ENCODE assay signal across 9 cellular contexts in the genomic region with DNA sequence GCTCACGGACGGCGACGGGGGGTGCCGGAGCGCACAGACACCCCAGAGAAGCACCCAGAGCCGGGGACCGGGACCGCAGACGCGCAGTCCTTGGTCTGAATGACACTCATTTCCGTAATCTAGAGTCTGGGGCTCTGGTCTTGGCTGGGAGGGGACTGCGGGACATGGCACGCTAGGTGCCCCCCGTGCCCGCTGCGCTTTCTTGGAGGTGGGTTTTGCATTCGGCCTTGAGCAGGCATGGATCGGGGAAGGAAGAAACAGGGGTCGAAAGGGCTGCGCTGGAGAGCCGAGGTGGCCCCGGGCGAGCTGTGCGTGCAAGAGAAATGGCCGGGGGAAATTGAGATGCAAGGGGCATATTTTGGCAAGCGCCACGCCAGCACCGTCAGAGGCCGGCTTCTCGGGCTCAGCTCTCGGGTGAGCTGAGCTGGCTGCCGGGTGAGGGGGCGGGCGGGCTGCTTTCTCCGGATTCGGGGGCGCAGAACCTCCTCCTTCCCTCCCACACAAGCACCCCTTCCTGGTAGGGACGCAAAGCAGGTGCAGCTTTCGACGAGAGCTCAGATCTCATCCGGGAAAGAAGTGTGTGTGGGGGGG. TPM values are rescaled to one million over a fixed set of nuclear protein-coding genes. Genes with fewer than 3 reads are reported as not detected.
DNase-seq lines count a peak whose midpoint lies in the region; ATAC-seq and TF ChIP-seq lines count a peak whose summit lies in the region.
"Had no signal": no experiment of that assay in that cellular context is flagged by ENCODE, and none has a peak within 500 bp of the region (broad histone marks: within the 10 kb centered on the region; RNA-seq: fewer than 3 reads in every experiment).

No MANE protein-coding gene starts in this region.

- no peaks in the 10 kb centered on the region for H3K9me3 ChIP-seq in ascending aorta
- no peaks in the 10 kb centered on the region for H3K9me3 ChIP-seq in thymus (ENCODE audit: control insufficient read depth)
- no peaks in the 10 kb centered on the region for H3K9me3 ChIP-seq in mucosa of descending colon
- H3K9me3 ChIP-seq: SJCRH30 had no signal

- 2% methylated on average over 42 of the region's 42 CpGs for WGBS in thymus

- peaks cover 87% of the 10 kb centered on the region for H3K27me3 Mint-ChIP-seq in activated T-cell treated with anti-CD3 and anti-CD28 coated beads, Interleukin-2, amount 50 U/mL, for 24 hours
- peaks cover 31% of the 10 kb centered on the region for H3K27me3 Mint-ChIP-seq in memory B cell

- DNase-seq in activated T-cell treated with anti-CD3 and anti-CD28 coated beads, Interleukin-2, amount 50 U/mL, for 24 hours = peak; percentile 41
- DNase-seq in activated T-cell treated with anti-CD3 and anti-CD28 coated beads, Interleukin-2, amount 50 U/mL, for 1 hour = no peak
- DNase-seq in ascending aorta (ENCODE audit: low spot score in 2 of 2) (no peak), memory B cell (ENCODE audit: low spot score in 2 of 2) (no peak), mucosa of descending colon (no peak), HuH-7.5 (ENCODE audit: low spot score) (no peak), NCI-H2081 treated with DMSO at 0.1 percent for 48 hours (lab: John Stamatoyannopoulos, UW) (no peak)

- H3K27ac Mint-ChIP-seq in activated T-cell treated with anti-CD3 and anti-CD28 coated beads, Interleukin-2, amount 50 U/mL, for 24 hours = peak overlapping the region; percentile 75
- H3K27ac Mint-ChIP-seq in memory B cell = no peak overlapping the region

- H3K4me1 ChIP-seq in ascending aorta (peaks cover 4 to 17% of the 10 kb centered on the region in 2 donors), thymus (ENCODE audit: control insufficient read depth, insufficient read depth, low read length) (no peaks in the 10 kb centered on the region), mucosa of descending colon (ENCODE audit: low read depth) (peaks cover 2% of the 10 kb centered on the region)
- H3K4me1 ChIP-seq: SJCRH30 had no signal

- peaks cover 29% of the 10 kb centered on the region for H3K4me1 Mint-ChIP-seq in activated T-cell treated with anti-CD3 and anti-CD28 coated beads, Interleukin-2, amount 50 U/mL, for 24 hours (ENCODE audit: low read depth)
- peaks cover 8% of the 10 kb centered on the region for H3K4me1 Mint-ChIP-seq in memory B cell

- no peaks in the 10 kb centered on the region for H3K9me3 Mint-ChIP-seq in activated T-cell treated with anti-CD3 and anti-CD28 coated beads, Interleukin-2, amount 50 U/mL, for 24 hours
- no peaks in the 10 kb centered on the region for H3K9me3 Mint-ChIP-seq in memory B cell

- H3K27me3 ChIP-seq in ascending aorta = no peaks in the 10 kb centered on the region
- H3K27me3 ChIP-seq in thymus (ENCODE audit: control insufficient read depth, insufficient read depth) = peaks cover 51% of the 10 kb centered on the region
- H3K27me3 ChIP-seq: SJCRH30 had no signal

- peak overlapping the region; percentile 81 for H3K4me3 Mint-ChIP-seq in activated T-cell treated with anti-CD3 and anti-CD28 coated beads, Interleukin-2, amount 50 U/mL, for 24 hours
- H3K4me3 Mint-ChIP-seq in memory B cell = peak overlapping the region; percentile 43

- peak overlapping the region; percentile 76 to 79 for H3K4me3 ChIP-seq in ascending aorta
- H3K4me3 ChIP-seq in thymus (ENCODE audit: low read length) = peak overlapping the region; percentile 47
- H3K4me3 ChIP-seq in mucosa of descending colon = no peak overlapping the region
- H3K4me3 ChIP-seq: SJCRH30 had no signal

- H3K27ac ChIP-seq in ascending aorta (peak overlapping the region; percentile 83 to 86), thymus (ENCODE audit: low read depth) (no peak overlapping the region)
- H3K27ac ChIP-seq: SJCRH30 had no signal

- intact Hi-C loops in ascending aorta (cut with DNase I) = loop anchor here (5.0 to 10.0 kb wide), 2 partner anchors 640 to 783 kb away; no protein-coding TSS in a partner anchor
- intact Hi-C loops in mucosa of descending colon (cut with DNase I, micrococcal nuclease) = no loop called here

- ATAC-seq in memory B cell (ENCODE audit: low read depth) (no peak), mucosa of descending colon (no peak)

- no peaks in the 10 kb centered on the region for H3K36me3 Mint-ChIP-seq in activated T-cell treated with anti-CD3 and anti-CD28 coated beads, Interleukin-2, amount 50 U/mL, for 24 hours (ENCODE audit: low read depth)
- H3K36me3 Mint-ChIP-seq in memory B cell = peaks cover 2% of the 10 kb centered on the region

- H3K36me3 ChIP-seq in ascending aorta = no peaks in the 10 kb centered on the region
- no peaks in the 10 kb centered on the region for H3K36me3 ChIP-seq in thymus (ENCODE audit: control insufficient read depth, insufficient read depth)
- no peaks in the 10 kb centered on the region for H3K36me3 ChIP-seq in mucosa of descending colon (ENCODE audit: low read depth)
- H3K36me3 ChIP-seq: SJCRH30 had no signal

- TF ChIP-seq CTCF in ascending aorta (IDR thresholded peaks at IDR 0.05) = no peak
- no peak for TF ChIP-seq CTCF in mucosa of descending colon (IDR thresholded peaks at IDR 0.05)

RNA-seq across cellular contexts. Expression of gene NTRK3, which starts 0.9 kb away (rescaled TPM):
- 52.7 TPM for total RNA-seq in ascending aorta
- 5.8 TPM for polyA plus RNA-seq in thymus
- total RNA-seq in mucosa of descending colon = 1 to 10 TPM in 2 of 3 donors, under 1 TPM in 1; 0.78 to 2.8 (median 2.1) TPM

Comparison
In these comparisons a context has a peak if more than half of its experiments do, and no peak if none do; other contexts are left out.
1. RNA of gene NTRK3, which starts 0.9 kb away (total RNA-seq): 52.7 TPM in ascending aorta (single experiment); 0.78 to 2.8 TPM in mucosa of descending colon; every median in the first group is over 10 times any median in the second.